In genomic region chr3:72152551-72153476, GRCh38 we compare ENCODE assay signal across 9 cellular contexts.
DNase-seq lines count a peak whose midpoint lies in the region; ATAC-seq and TF ChIP-seq lines count a peak whose summit lies in the region.
"Had no signal": no experiment of that assay in that cellular context is flagged by ENCODE, and none has a peak within 500 bp of the region (broad histone marks: within the 10 kb centered on the region; RNA-seq: fewer than 3 reads in every experiment).

No MANE protein-coding gene starts in this region.

- peaks cover 0 to 48% (median 38%) of the 10 kb centered on the region in 4 donors for H3K4me1 ChIP-seq in tibial artery
- H3K4me1 ChIP-seq: BLaER1 had no signal

- no peaks in the 10 kb centered on the region for H3K27me3 ChIP-seq in tibial artery
- H3K27me3 ChIP-seq: BLaER1 had no signal

- intact Hi-C loops in left colon (cut with DNase I, micrococcal nuclease), result no loop called here
- intact Hi-C loops in tibial artery (cut with DNase I; ENCODE audit: low total_unique reads), result no loop called here

- in situ Hi-C loops in astrocyte of the spinal cord (cut with HindIII; ENCODE audit: low sequenced_read_pairs), result no loop called here

- H3K27ac ChIP-seq in 22Rv1 (peak overlapping the region; percentile 52), tibial artery (peak overlapping the region; percentile 69 to 80)
- H3K27ac ChIP-seq: BLaER1 had no signal

- peak; percentile 61 for ATAC-seq in left colon
- no peak for ATAC-seq in HG02973 (IDR thresholded peaks at IDR 0.05; ENCODE audit: unreplicated experiment)

- no peaks in the 10 kb centered on the region for H3K36me3 ChIP-seq in tibial artery
- H3K36me3 ChIP-seq: BLaER1 had no signal

- TF ChIP-seq CTCF in 22Rv1 (IDR thresholded peaks at IDR 0.05) (no peak), astrocyte of the spinal cord (IDR thresholded peaks at IDR 0.05; ENCODE audit: low read depth, low read length) (no peak), tibial artery (IDR thresholded peaks at IDR 0.05) (no peak)

- peak; percentile 69 to 91 (median 74) for DNase-seq in NCI-H1417 (lab: John Stamatoyannopoulos, UW)
- peak; percentile 79 for DNase-seq in astrocyte of the spinal cord (ENCODE audit: low read depth, low spot score)
- peak; percentile 81 to 83 for DNase-seq in left colon
- peak; percentile 84 to 92 for DNase-seq in tibial artery
- no peak for DNase-seq in activated naive CD4-positive, alpha-beta T cell treated with anti-CD3 and anti-CD28 coated beads, Interleukin-2, amount 50 U/mL, for 16 hours
- no peak for DNase-seq in SKM-1 (lab: John Stamatoyannopoulos, UW; ENCODE audit: unreplicated experiment)

- H3K9me3 ChIP-seq in tibial artery, result no peaks in the 10 kb centered on the region

- H3K4me3 ChIP-seq in astrocyte of the spinal cord (ENCODE audit: low read depth, low read length) (peak overlapping the region; percentile 27), tibial artery (peak overlapping the region; percentile 20 to 32)
- H3K4me3 ChIP-seq: BLaER1 had no signal

Comparison
In these comparisons a context has a peak if more than half of its experiments do, and no peak if none do; other contexts are left out.
1. DNase-seq: peak in NCI-H1417 (3 of 3), astrocyte of the spinal cord (single experiment), left colon (2 of 2) and tibial artery (2 of 2); none in activated naive CD4-positive, alpha-beta T cell treated with anti-CD3 and anti-CD28 coated beads, Interleukin-2, amount 50 U/mL, for 16 hours (single experiment) and SKM-1 (single experiment).